Comparison of ENCODE assay signal across 29 cellular contexts in the genomic region with DNA sequence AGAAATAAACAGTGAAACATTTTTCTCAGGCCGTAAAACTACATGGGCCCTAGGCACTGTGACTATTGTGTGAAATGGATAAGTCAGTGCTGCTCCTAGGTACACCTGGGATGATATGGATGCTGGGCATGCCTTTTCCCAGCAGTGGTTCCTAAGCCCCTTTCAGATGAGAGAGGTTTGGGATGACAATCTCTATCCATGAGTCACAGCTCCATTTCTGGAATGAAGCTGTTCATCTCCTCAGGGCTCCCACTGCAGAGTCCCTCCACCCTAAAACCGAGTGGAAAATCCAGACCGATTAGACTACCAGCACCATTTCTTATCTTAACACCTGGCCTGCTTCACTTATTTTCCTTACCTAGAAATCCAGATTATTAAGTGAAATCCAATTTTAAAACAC. TPM values are rescaled to one million over a fixed set of nuclear protein-coding genes. Genes with fewer than 3 reads are reported as not detected.
"Had no signal": no experiment of that assay in that cellular context is flagged by ENCODE, and none has a peak within 500 bp of the region (broad histone marks: within the 10 kb centered on the region; RNA-seq: fewer than 3 reads in every experiment).

No MANE protein-coding gene starts in this region.

- H3K27ac Mint-ChIP-seq: activated CD4-positive, alpha-beta memory T cell treated with anti-CD3 and anti-CD28 coated beads, Interleukin-2, amount 10 ng/mL, durations not matched to agents 7 days and 5 days; activated CD4-positive, alpha-beta T cell treated with anti-CD3 and anti-CD28 coated beads for 36 hours; activated naive CD4-positive, alpha-beta T cell treated with anti-CD3 and anti-CD28 coated beads for 36 hours; activated naive CD8-positive, alpha-beta T cell; activated T-cell treated with anti-CD3 and anti-CD28 coated beads, Interleukin-2, amount 50 U/mL, for 24 hours; brain; T-cell had no signal

- H3K4me2 ChIP-seq: PC-9 had no signal

- H3K9me3 Mint-ChIP-seq: central memory CD8-positive, alpha-beta T cell had no signal

- H3K27ac ChIP-seq: PC-9, SK-N-MC, VCaP had no signal

- H2AFZ ChIP-seq: PC-9 had no signal

- H3K36me3 Mint-ChIP-seq: brain had no signal

- DNase-seq: activated CD4-positive, alpha-beta memory T cell treated with anti-CD3 and anti-CD28 coated beads, Interleukin-2, amount 10 ng/mL, durations not matched to agents 7 days and 5 days; activated CD4-positive, alpha-beta T cell treated with anti-CD3 and anti-CD28 coated beads for 36 hours; activated CD4-positive, alpha-beta T cell treated with anti-CD3 and anti-CD28 coated beads, Interleukin-2, amount 50 U/mL, for 1 hour; activated gamma-delta T cell; activated naive CD4-positive, alpha-beta T cell treated with anti-CD3 and anti-CD28 coated beads for 36 hours; activated T-cell treated with anti-CD3 and anti-CD28 coated beads, Interleukin-2, amount 50 U/mL, for 24 hours; amygdala; Kasumi-1; MV-4-11; NCI-H1092 treated with DMSO at 0.1 percent for 48 hours; NCI-H1417 treated with DMSO at 0.1 percent for 48 hours; NCI-H1694; NCI-H2029 treated with DMSO at 0.1 percent for 48 hours; NCI-H510A treated with DMSO at 0.1 percent for 48 hours; NCI-H69; NK-92 treated with Interleukin-12 subunit alpha and Interleukin-12 subunit beta, amount 100 ng/mL, for 24 hours; PC-9; RPMI8226; T-cell; T-helper 2 cell; T1000 had no signal

- ATAC-seq: activated CD4-positive, alpha-beta T cell treated with anti-CD3 and anti-CD28 coated beads for 36 hours; Right ventricle myocardium inferior; T-cell had no signal

- H3K4me3 ChIP-seq: PC-9, SK-N-MC had no signal

- H3K4me3 Mint-ChIP-seq: activated CD4-positive, alpha-beta memory T cell treated with anti-CD3 and anti-CD28 coated beads, Interleukin-2, amount 10 ng/mL, durations not matched to agents 7 days and 5 days; activated CD4-positive, alpha-beta T cell treated with anti-CD3 and anti-CD28 coated beads for 36 hours; activated naive CD4-positive, alpha-beta T cell treated with anti-CD3 and anti-CD28 coated beads for 36 hours; activated naive CD8-positive, alpha-beta T cell; activated T-cell treated with anti-CD3 and anti-CD28 coated beads, Interleukin-2, amount 50 U/mL, for 24 hours; brain; central memory CD8-positive, alpha-beta T cell; T-cell had no signal

RNA-seq across cellular contexts. Expression of a gene that starts 6.0 kb away (rescaled TPM):
- total RNA-seq: activated CD4-positive, alpha-beta T cell treated with anti-CD3 and anti-CD28 coated beads for 36 hours; activated naive CD4-positive, alpha-beta T cell treated with anti-CD3 and anti-CD28 coated beads for 36 hours; astrocyte; MCF 10A; Right ventricle myocardium inferior; T-cell had no signal
